Comparison of ENCODE assay signal across 19 cellular contexts in genomic region chr9:83630938-83631457, GRCh38. TPM values are rescaled to one million over a fixed set of nuclear protein-coding genes. Genes with fewer than 3 reads are reported as not detected.
DNase-seq lines count a peak whose midpoint lies in the region; ATAC-seq and TF ChIP-seq lines count a peak whose summit lies in the region.
"Had no signal": no experiment of that assay in that cellular context is flagged by ENCODE, and none has a peak within 500 bp of the region (broad histone marks: within the 10 kb centered on the region; RNA-seq: fewer than 3 reads in every experiment).

No MANE protein-coding gene starts in this region.

- no peak for TF ChIP-seq CTCF in IMR-90 (conservative IDR thresholded peaks at IDR 0.05; ENCODE audit: low read depth, low read length)
- TF ChIP-seq CTCF in esophagus muscularis mucosa (IDR thresholded peaks at IDR 0.05) = no peak

- 0% methylated on average over 1 of the region's 11 CpGs; no CpG with 5 or more reads in 1 of the 2 experiments for WGBS in IMR-90 (ENCODE audit: extremely low coverage in 2 of 2, insufficient read length in 1 of 2), 2 experiments
- 33% methylated on average over 11 of the region's 11 CpGs for WGBS in esophagus muscularis mucosa

- H3K27ac ChIP-seq in IMR-90 (ENCODE audit: insufficient read depth, low read length) (no peak overlapping the region), esophagus muscularis mucosa (replicated peaks in 1 of 4) (no peak overlapping the region)
- H3K27ac ChIP-seq: BLaER1 had no signal

- H2BK20ac ChIP-seq in IMR-90 (ENCODE audit: low read depth, low read length) = no peak overlapping the region

- no peak overlapping the region for H3K4ac ChIP-seq in IMR-90 (ENCODE audit: low read depth, low read length)

- no peak overlapping the region; the same call in 1 of the 2 replicates for H3K4me2 ChIP-seq in IMR-90 (ENCODE audit: low read depth, low read length)
- H3K4me2 ChIP-seq: BLaER1 had no signal

- no peak for TF ChIP-seq EP300 in esophagus muscularis mucosa (IDR thresholded peaks at IDR 0.05)

- CTCF ChIA-PET in IMR-90 (lab: Yijun Ruan, JAX) = interaction anchor here (0.8 to 1.6 kb wide), 3 partner anchors 10 to 19 kb away, joined by 3 to 4 read pairs (median 4); no protein-coding TSS in a partner anchor

- dilution Hi-C loops in IMR-90 (cut with HindIII; ENCODE audit: low sequenced_read_pairs, unreplicated experiment) = no loop called here

- H2BK15ac ChIP-seq in IMR-90 (ENCODE audit: low read depth, low read length) = no peak overlapping the region

- H3K4me3 ChIP-seq in IMR-90 (ENCODE audit: insufficient read depth, low read depth, low read length) = no peak overlapping the region
- H3K4me3 ChIP-seq in esophagus muscularis mucosa = no peak overlapping the region
- H3K4me3 ChIP-seq: BLaER1 had no signal

- BruUV-seq in IMR-90 (replicated peaks; lab: Mats Ljungman, UMichigan) = no TSS peak

- H3K9me1 ChIP-seq in IMR-90 (ENCODE audit: insufficient read depth, low read length) = peaks cover 3% of the 10 kb centered on the region

- DNase-seq in DMS 273 (lab: John Stamatoyannopoulos, UW; ENCODE audit: unreplicated experiment) (peak; percentile 85), IMR-90 (peak; percentile 42), amniotic epithelial cell (ENCODE audit: low read depth) (peak; percentile 15), iPS-NIHi7 (ENCODE audit: extremely low spot score) (peak; percentile 51), DMS153 treated with DMSO at 0.1 percent for 48 hours (lab: John Stamatoyannopoulos, UW; ENCODE audit: unreplicated experiment) (no peak), HK-2 (ENCODE audit: unreplicated experiment) (no peak), esophagus muscularis mucosa (ENCODE audit: extremely low spot score) (no peak)
- DNase-seq: activated CD4-positive, alpha-beta memory T cell treated with anti-CD3 and anti-CD28 coated beads, Interleukin-2, amount 10 ng/mL, durations not matched to agents 7 days and 5 days; effector memory CD4-positive, alpha-beta T cell; GDM1; left colon; naive thymus-derived CD8-positive, alpha-beta T cell; right cardiac atrium; stimulated activated CD4-positive, alpha-beta T cell treated with anti-CD3 and anti-CD28 coated beads, Interleukin-2, amount 100 ng/mL, for 48 hours; T1000 had no signal

- intact Hi-C loops in IMR-90 (cut with micrococcal nuclease) = no loop called here
- intact Hi-C loops in esophagus muscularis mucosa (cut with DNase I) = no loop called here

- no peak overlapping the region for H3K9ac ChIP-seq in IMR-90 (ENCODE audit: low read depth, low read length)
- H3K9ac ChIP-seq: BLaER1 had no signal

- H3K27me3 ChIP-seq in IMR-90 (ENCODE audit: control insufficient read depth, insufficient read depth, low read length) (no peaks in the 10 kb centered on the region), esophagus muscularis mucosa (no peaks in the 10 kb centered on the region)
- H3K27me3 ChIP-seq: BLaER1 had no signal

- H3K14ac ChIP-seq in IMR-90 (replicated peaks; ENCODE audit: low read depth, low read length) = no peak overlapping the region

- no peak overlapping the region for H4K5ac ChIP-seq in IMR-90 (ENCODE audit: low read depth, low read length)

- H3K56ac ChIP-seq in IMR-90 (ENCODE audit: extremely low read depth, insufficient read depth, low read length) = no peak overlapping the region

- no peak overlapping the region; a peak in 1 of 4 replicates for H4K8ac ChIP-seq in IMR-90 (ENCODE audit: low read depth in 2 of 2, low read length in 2 of 2)

- no peak for TF ChIP-seq POLR2A in IMR-90 (IDR thresholded peaks at IDR 0.05; ENCODE audit: low read depth, low read length)
- no peak for TF ChIP-seq POLR2A in esophagus muscularis mucosa (IDR thresholded peaks at IDR 0.05; ENCODE audit: low read depth)

- H3K9me3 ChIP-seq in IMR-90 (ENCODE audit: control insufficient read depth, insufficient read depth, low read length) = no peaks in the 10 kb centered on the region
- H3K9me3 ChIP-seq in esophagus muscularis mucosa = no peaks in the 10 kb centered on the region
- H3K9me3 ChIP-seq: BLaER1 had no signal

- no peak overlapping the region for H2AFZ ChIP-seq in IMR-90 (replicated peaks; ENCODE audit: low read length, poor library complexity)

- ATAC-seq in IMR-90 (ENCODE audit: low read depth) = peak; percentile 67
- no peak for ATAC-seq in GM21381 (IDR thresholded peaks at IDR 0.05; ENCODE audit: unreplicated experiment)
- ATAC-seq: HCT116; left colon; stimulated activated memory B cell treated with anti-CD40 and anti-IgM and Interleukin-4, amounts not matched to agents 10 μg/mL and 1 μg/mL and 100 μg/mL, for 72 hours had no signal

- POLR2A ChIA-PET in IMR-90 (lab: Charles Lee; ENCODE audit: unreplicated experiment) = no interaction called here

- H3K36me3 ChIP-seq in IMR-90 (ENCODE audit: control insufficient read depth, insufficient read depth, low read length) (peaks cover 12% of the 10 kb centered on the region; the same call in 1 of the 2 replicates), esophagus muscularis mucosa (peaks cover 0 to 32% (median 11%) of the 10 kb centered on the region in 4 donors)

- no peaks in the 10 kb centered on the region for H3K79me1 ChIP-seq in IMR-90 (ENCODE audit: low read depth in 1 of 2, low read length in 2 of 2)

- H2AK5ac ChIP-seq in IMR-90 (ENCODE audit: low read depth, low read length) = no peak overlapping the region

- in situ Hi-C loops in IMR-90 (cut with MboI; ENCODE audit: low sequenced_read_pairs) = no loop called here

- no peak overlapping the region for H2AK9ac ChIP-seq in IMR-90 (replicated peaks; ENCODE audit: low read depth, low read length, poor library complexity)

- no peaks in the 10 kb centered on the region for H4K20me1 ChIP-seq in IMR-90 (ENCODE audit: insufficient read depth, low read length)
- H4K20me1 ChIP-seq: BLaER1 had no signal

- no peak overlapping the region for H2BK5ac ChIP-seq in IMR-90 (ENCODE audit: low read depth, low read length, poor library complexity, severe bottlenecking)

- no peak for TF ChIP-seq RAD21 in IMR-90 (IDR thresholded peaks at IDR 0.05; ENCODE audit: low read length)

- no peak overlapping the region for H3K18ac ChIP-seq in IMR-90 (ENCODE audit: low read depth, low read length)

- no peak overlapping the region for H4K91ac ChIP-seq in IMR-90 (ENCODE audit: insufficient read depth, low read depth, low read length)

- H2BK120ac ChIP-seq in IMR-90 (ENCODE audit: low read depth, low read length) = no peak overlapping the region

- H3K4me1 ChIP-seq in IMR-90 (ENCODE audit: control insufficient read depth, insufficient read depth, low read length) (peaks cover 4% of the 10 kb centered on the region; the same call in 1 of the 2 replicates), esophagus muscularis mucosa (peaks cover 0 to 3% (median 0%) of the 10 kb centered on the region in 4 donors)
- H3K4me1 ChIP-seq: BLaER1 had no signal

- no peak overlapping the region for H3K23ac ChIP-seq in IMR-90 (ENCODE audit: low read depth, low read length)

TF ChIP-seq in IMR-90, 13 proteins besides CTCF, POLR2A, EP300 and RAD21:
- no peak for TF ChIP-seq USF2 (IDR thresholded peaks at IDR 0.05; ENCODE audit: low read depth, low read length)
- TF ChIP-seq MAFK (IDR thresholded peaks at IDR 0.05; ENCODE audit: low read depth, low read length) = no peak
- TF ChIP-seq ELK1 (IDR thresholded peaks at IDR 0.05; ENCODE audit: borderline replicate concordance, low read depth, low read length) = no peak
- no peak for TF ChIP-seq NFE2L2 (IDR thresholded peaks at IDR 0.05; ENCODE audit: low read depth, low read length)
- TF ChIP-seq SMC3 (IDR thresholded peaks at IDR 0.05; ENCODE audit: low read depth, low read length) = no peak
- no peak for TF ChIP-seq MXI1 (IDR thresholded peaks at IDR 0.05; ENCODE audit: borderline replicate concordance, low read depth, low read length)
- TF ChIP-seq CEBPB (IDR thresholded peaks at IDR 0.05; ENCODE audit: low read depth, low read length) = no peak
- no peak for TF ChIP-seq BHLHE40 (IDR thresholded peaks at IDR 0.05; ENCODE audit: low read depth, low read length)

RNA-seq across cellular contexts. Expression of gene IDNK, which starts 8.1 kb away (rescaled TPM):
- total RNA-seq in IMR-90 (2012; rRNA removed) (1.4 and 1.7 TPM in 2 replicates), esophagus muscularis mucosa (1 to 10 TPM; 4.6 to 9.3 (median 5.9) TPM)
- polyA plus RNA-seq in IMR-90 (2012; rRNA removed) = 2.0 and 2.3 TPM in 2 replicates
- 0.69 and 1.2 TPM in 2 replicates for polyA plus RNA-seq in IMR-90 (2012; cell fraction: cytosol; rRNA removed)
- polyA plus RNA-seq in IMR-90 (2012; cell fraction: nucleus; rRNA removed; ENCODE audit: low replicate concordance) = 0.47 and 2.9 TPM in 2 replicates

Comparison
In these comparisons a context has a peak if more than half of its experiments do, and no peak if none do; other contexts are left out.
1. DNase-seq: peak in DMS 273 (single experiment), IMR-90 (single experiment), amniotic epithelial cell (single experiment) and iPS-NIHi7 (single experiment); none in DMS153 treated with DMSO at 0.1 percent for 48 hours (single experiment), HK-2 (single experiment) and esophagus muscularis mucosa (single experiment).